In the genomic region with DNA sequence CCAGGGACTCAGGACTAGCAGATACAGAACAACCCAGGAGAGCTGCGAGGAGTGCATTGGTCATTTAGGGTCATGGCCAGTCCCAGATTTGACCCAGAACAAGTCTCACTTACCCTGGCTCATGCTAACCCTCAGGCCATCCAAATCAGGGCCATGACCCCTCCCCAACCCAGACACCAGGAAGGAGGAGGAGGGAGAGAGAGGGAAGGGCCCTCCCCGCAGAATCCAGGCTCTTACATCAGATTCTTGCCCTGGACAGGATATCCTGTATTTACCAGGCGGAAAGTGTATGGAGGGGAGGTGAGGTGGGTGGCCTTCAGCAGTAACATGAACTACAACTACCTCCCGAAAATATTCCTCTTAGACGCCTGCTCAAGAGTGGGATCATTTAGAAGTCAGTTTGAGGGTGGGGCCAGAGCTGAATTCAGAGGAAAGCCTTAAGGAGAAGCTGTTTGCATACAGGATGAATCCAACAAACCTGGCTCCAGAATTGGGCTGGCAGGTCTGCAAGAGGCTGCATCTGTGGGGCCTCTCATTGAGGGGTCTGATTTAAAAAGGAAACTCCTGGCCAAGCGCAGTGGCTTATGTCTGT, we compare ENCODE assay signal across 1 cellular context.
TF ChIP-seq lines count a peak whose summit lies in the region.

No MANE protein-coding gene starts in this region.

TF ChIP-seq in GM23338, 12 proteins besides CTCF, POLR2A, EP300 and RAD21 (continued from another document):
- no peak for TF ChIP-seq REST (IDR thresholded peaks at IDR 0.05; ENCODE audit: unreplicated experiment)
- no peak for TF ChIP-seq CREB1 (CRISPR knock-in tag; IDR thresholded peaks at IDR 0.05; ENCODE audit: low read depth)
- no peak for TF ChIP-seq ZNF114 (CRISPR knock-in tag; IDR thresholded peaks at IDR 0.05)
- no peak for TF ChIP-seq EZH2 (IDR thresholded peaks at IDR 0.05; ENCODE audit: low read depth, unreplicated experiment)
- TF ChIP-seq ZNF462 (CRISPR knock-in tag; IDR thresholded peaks at IDR 0.05) = no peak
- no peak for TF ChIP-seq ZNF331 (CRISPR knock-in tag; IDR thresholded peaks at IDR 0.05; ENCODE audit: low read depth)
- TF ChIP-seq POLR2AphosphoS5 (IDR thresholded peaks at IDR 0.05; ENCODE audit: low read depth) = no peak
- no peak for TF ChIP-seq STAT1 (IDR thresholded peaks at IDR 0.05; ENCODE audit: unreplicated experiment)
